ENCODE assay signal across 16 cellular contexts in the genomic region with DNA sequence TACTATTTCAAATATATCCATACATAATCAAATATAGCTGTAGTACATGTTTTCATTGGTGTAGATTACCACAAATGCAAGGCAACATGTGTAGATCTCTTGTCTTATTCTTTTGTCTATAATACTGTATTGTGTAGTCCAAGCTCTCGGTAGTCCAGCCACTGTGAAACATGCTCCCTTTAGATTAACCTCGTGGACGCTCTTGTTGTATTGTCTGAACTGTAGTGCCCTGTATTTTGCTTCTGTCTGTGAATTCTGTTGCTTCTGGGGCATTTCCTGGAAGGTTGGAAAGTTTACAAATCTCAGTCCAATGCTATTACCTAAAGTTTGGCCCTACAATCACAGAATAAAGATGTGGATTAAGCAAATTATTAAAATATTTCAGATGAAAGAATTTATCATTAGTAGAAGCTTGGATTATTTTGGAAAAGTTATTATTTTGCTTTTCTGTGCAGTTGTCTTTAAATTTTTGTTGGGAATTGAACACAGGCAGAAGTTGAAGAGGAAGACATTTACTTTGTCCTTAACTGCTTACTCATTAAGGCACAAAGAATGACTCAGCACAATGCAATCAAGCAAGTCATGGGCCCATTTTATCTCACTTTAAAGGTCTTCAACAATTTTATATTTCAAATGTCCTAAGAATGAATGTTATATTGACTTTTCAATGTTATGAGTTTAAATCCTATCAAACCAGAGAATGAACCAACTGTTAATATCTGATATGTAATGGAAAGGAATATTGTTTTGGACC.
DNase-seq lines count a peak whose midpoint lies in the region; ATAC-seq, FAIRE-seq and TF ChIP-seq lines count a peak whose summit lies in the region.
"Had no signal": no experiment of that assay in that cellular context is flagged by ENCODE, and none has a peak within 500 bp of the region (broad histone marks: within the 10 kb centered on the region; RNA-seq: fewer than 3 reads in every experiment).

No MANE protein-coding gene starts in this region.

- peak overlapping the region; percentile 75 for H2AFZ ChIP-seq in osteoblast (ENCODE audit: low read length)

- H4K20me1 ChIP-seq in osteoblast (ENCODE audit: insufficient read depth, low read length): no peaks in the 10 kb centered on the region

- intact Hi-C loops in left ventricle myocardium inferior (cut with micrococcal nuclease) (no loop called here), kidney (cut with DNase I) (no loop called here)

- no peak for TF ChIP-seq CTCF in NB4 (IDR thresholded peaks at IDR 0.05; ENCODE audit: low read depth, low read length)
- no peak for TF ChIP-seq CTCF in endothelial cell (IDR thresholded peaks at IDR 0.05; ENCODE audit: unreplicated experiment)
- TF ChIP-seq CTCF in osteoblast (IDR thresholded peaks at IDR 0.05; ENCODE audit: extremely low read depth, low read depth, low read length): no peak
- TF ChIP-seq CTCF in left ventricle myocardium inferior (IDR thresholded peaks at IDR 0.05; ENCODE audit: borderline replicate concordance): no peak
- TF ChIP-seq CTCF in kidney (IDR thresholded peaks at IDR 0.05; ENCODE audit: borderline replicate concordance, extremely low read depth, insufficient read depth): no peak

- no peaks in the 10 kb centered on the region for H3K36me3 Mint-ChIP-seq in endothelial cell (ENCODE audit: low read depth, unreplicated experiment)

- H3K4me2 ChIP-seq in osteoblast (ENCODE audit: insufficient read depth, low read length): no peak overlapping the region

- H3K4me3 ChIP-seq in NB4 (ENCODE audit: low read depth, low read length) (no peak overlapping the region), osteoblast (ENCODE audit: insufficient read depth, low read length) (no peak overlapping the region), left ventricle myocardium inferior (no peak overlapping the region), kidney (ENCODE audit: low read length in 2 of 2) (no peak overlapping the region)
- H3K4me3 ChIP-seq: pancreas had no signal

- H3K4me1 ChIP-seq in osteoblast (ENCODE audit: insufficient read depth, low read length) (peaks cover 5% of the 10 kb centered on the region), left ventricle myocardium inferior (peaks cover 8% of the 10 kb centered on the region), kidney (ENCODE audit: control insufficient read depth in 1 of 2, insufficient read depth in 1 of 2, low read depth in 1 of 2, low read length in 2 of 2) (no peaks in the 10 kb centered on the region)
- H3K4me1 ChIP-seq: pancreas had no signal

- H3K9me3 ChIP-seq in osteoblast (ENCODE audit: low read depth, low read length) (no peaks in the 10 kb centered on the region), left ventricle myocardium inferior (replicated peaks) (no peaks in the 10 kb centered on the region), kidney (ENCODE audit: control insufficient read depth in 1 of 2, low read length in 2 of 2) (no peaks in the 10 kb centered on the region)
- H3K9me3 ChIP-seq: pancreas had no signal

- H3K27ac Mint-ChIP-seq in endothelial cell (ENCODE audit: unreplicated experiment): peak overlapping the region; percentile 39

- ATAC-seq in GM19395 (IDR thresholded peaks at IDR 0.05; ENCODE audit: unreplicated experiment): peak; percentile 53
- ATAC-seq: left ventricle myocardium superior; Panc1; pancreas; stimulated activated naive CD8-positive, alpha-beta T cell treated with anti-CD3 and anti-CD28 coated beads, Interleukin-15, Interleukin-2, amounts not matched to agents 100 U/mL and 50 U/mL, for 24 hours had no signal

- TF ChIP-seq POLR2A in NB4 (IDR thresholded peaks at IDR 0.05; ENCODE audit: extremely low read depth, insufficient read length): no peak

- no peaks in the 10 kb centered on the region for H3K27me3 ChIP-seq in osteoblast (ENCODE audit: insufficient read depth, low read length)
- H3K27me3 ChIP-seq in left ventricle myocardium inferior (ENCODE audit: low read depth): no peaks in the 10 kb centered on the region
- H3K27me3 ChIP-seq: pancreas had no signal

- H3K4me1 Mint-ChIP-seq in endothelial cell (ENCODE audit: unreplicated experiment): peaks cover 4% of the 10 kb centered on the region

- H3K36me3 ChIP-seq in osteoblast (ENCODE audit: insufficient read depth, low read length) (no peaks in the 10 kb centered on the region), left ventricle myocardium inferior (no peaks in the 10 kb centered on the region), kidney (ENCODE audit: control insufficient read depth in 1 of 2, insufficient read depth in 2 of 2, low read length in 2 of 2) (no peaks in the 10 kb centered on the region)
- H3K36me3 ChIP-seq: pancreas had no signal

- no peak overlapping the region for H3K4me3 Mint-ChIP-seq in endothelial cell (ENCODE audit: unreplicated experiment)

- H3K27ac ChIP-seq in osteoblast (ENCODE audit: low read depth, low read length): no peak overlapping the region
- H3K27ac ChIP-seq in left ventricle myocardium inferior (replicated peaks): no peak overlapping the region
- no peak overlapping the region for H3K27ac ChIP-seq in kidney (ENCODE audit: low read depth in 2 of 2, low read length in 2 of 2)
- H3K27ac ChIP-seq: epithelial cell of prostate, pancreas had no signal

- no peaks in the 10 kb centered on the region for H3K27me3 Mint-ChIP-seq in endothelial cell (ENCODE audit: unreplicated experiment)

- H3K9ac ChIP-seq in kidney (ENCODE audit: low read length in 2 of 2): no peak overlapping the region

- no peaks in the 10 kb centered on the region for H3K9me3 Mint-ChIP-seq in endothelial cell (ENCODE audit: unreplicated experiment)

- DNase-seq in NB4 (ENCODE audit: low read depth): peak; percentile 25
- no peak for DNase-seq in endothelial cell (ENCODE audit: low spot score)
- DNase-seq in osteoblast (ENCODE audit: insufficient read length, low spot score, missing footprints): no peak
- no peak for DNase-seq in left ventricle myocardium inferior
- DNase-seq in kidney: no peak
- DNase-seq in dedifferentiated amniotic fluid mesenchymal stem cell (ENCODE audit: extremely low spot score): no peak
- no peak for DNase-seq in NCI-H226
- DNase-seq: left ventricle myocardium superior; NCI-H2081; pancreas; stimulated activated CD4-positive, alpha-beta T cell treated with anti-CD3 and anti-CD28 coated beads, Interleukin-4, amount 100 ng/mL, for 1 hour; stimulated activated naive CD8-positive, alpha-beta T cell treated with anti-CD3 and anti-CD28 coated beads, Interleukin-15, Interleukin-2, amounts not matched to agents 100 U/mL and 50 U/mL, for 24 hours; T1000 had no signal

- no peak for FAIRE-seq in kidney (lab: Jason Lieb, UNC)
- FAIRE-seq: pancreas had no signal

- no peaks in the 10 kb centered on the region for H3K79me2 ChIP-seq in osteoblast (ENCODE audit: insufficient read depth, low read length)
